In genomic region chr5:37197340-37198050, GRCh38 we compare ENCODE assay signal across 7 cellular contexts.
DNase-seq lines count a peak whose midpoint lies in the region; ATAC-seq and TF ChIP-seq lines count a peak whose summit lies in the region.

No MANE protein-coding gene starts in this region.

- DNase-seq in NOMO-1 (lab: John Stamatoyannopoulos, UW; ENCODE audit: unreplicated experiment in 2 of 2) (peak; percentile 88 to 98), iris pigment epithelial cell (ENCODE audit: low read depth) (peak; percentile 53), SHP77 (lab: John Stamatoyannopoulos, UW) (no peak), NCI-H2196 treated with DMSO at 0.1 percent for 48 hours (lab: John Stamatoyannopoulos, UW; ENCODE audit: unreplicated experiment) (no peak), nephron progenitor cell (no peak)

- no peaks in the 10 kb centered on the region for H3K4me1 Mint-ChIP-seq in nephron progenitor cell

- H3K27ac Mint-ChIP-seq in nephron progenitor cell: no peak overlapping the region

- no peak for TF ChIP-seq CTCF in nephron progenitor cell (IDR thresholded peaks at IDR 0.05)

- H3K27me3 Mint-ChIP-seq in nephron progenitor cell (ENCODE audit: low read depth, poor library complexity): no peaks in the 10 kb centered on the region

- H3K4me3 Mint-ChIP-seq in nephron progenitor cell: no peak overlapping the region

- H3K9me3 Mint-ChIP-seq in nephron progenitor cell: no peaks in the 10 kb centered on the region

- peak; percentile 81 for ATAC-seq in GM18520 (IDR thresholded peaks at IDR 0.05; ENCODE audit: unreplicated experiment)
- ATAC-seq in HG02610 (IDR thresholded peaks at IDR 0.05; ENCODE audit: unreplicated experiment): peak; percentile 86

- H3K36me3 Mint-ChIP-seq in nephron progenitor cell (ENCODE audit: low read depth): peaks cover 63% of the 10 kb centered on the region

Comparison
In these comparisons a context has a peak if more than half of its experiments do, and no peak if none do; other contexts are left out.
1. DNase-seq: peak in NOMO-1 (2 of 2) and iris pigment epithelial cell (single experiment); none in SHP77 (0 of 2), NCI-H2196 treated with DMSO at 0.1 percent for 48 hours (single experiment) and nephron progenitor cell (single experiment).